8 cellular contexts compared by ENCODE assay signal in genomic region chr9:38622083-38622674, GRCh38. TPM values are rescaled to one million over a fixed set of nuclear protein-coding genes. Genes with fewer than 3 reads are reported as not detected.
DNase-seq lines count a peak whose midpoint lies in the region; ATAC-seq and TF ChIP-seq lines count a peak whose summit lies in the region.

No MANE protein-coding gene starts in this region.

- peak overlapping the region; percentile 68 for H3K4me3 Mint-ChIP-seq in activated naive CD8-positive, alpha-beta T cell treated with anti-CD3 and anti-CD28 coated beads for 36 hours
- peak overlapping the region; percentile 12 to 46 for H3K4me3 Mint-ChIP-seq in stimulated activated naive B cell treated with anti-CD40 and anti-IgM and Interleukin-4, amounts not matched to agents 10 μg/mL and 1 μg/mL and 100 μg/mL, for 72 hours
- no peak overlapping the region for H3K4me3 Mint-ChIP-seq in HFFc6

- peaks cover 2% of the 10 kb centered on the region for H3K36me3 Mint-ChIP-seq in activated naive CD8-positive, alpha-beta T cell treated with anti-CD3 and anti-CD28 coated beads for 36 hours
- H3K36me3 Mint-ChIP-seq in stimulated activated naive B cell treated with anti-CD40 and anti-IgM and Interleukin-4, amounts not matched to agents 10 μg/mL and 1 μg/mL and 100 μg/mL, for 72 hours = peaks cover 6% of the 10 kb centered on the region in 2 donors
- H3K36me3 Mint-ChIP-seq in HFFc6 (ENCODE audit: low read depth) = 0 out of 2 replicates have a peak, but pooled peaks cover 5% of the 10 kb centered on the region

- TF ChIP-seq CTCF in HFFc6 (IDR thresholded peaks at IDR 0.05) = no peak

- DNase-seq in DMS153 treated with DMSO at 0.1 percent for 48 hours (lab: John Stamatoyannopoulos, UW; ENCODE audit: unreplicated experiment) = peak; percentile 39
- DNase-seq in NCI-H1694 treated with DMSO at 0.1 percent for 48 hours (lab: John Stamatoyannopoulos, UW) = peak; percentile 66
- peak; percentile 6 for DNase-seq in activated naive CD8-positive, alpha-beta T cell treated with anti-CD3 and anti-CD28 coated beads for 36 hours
- DNase-seq in kidney glomerular epithelial cell (lab: John Stamatoyannopoulos, UW) = peak; percentile 24
- no peak for DNase-seq in stimulated activated naive B cell treated with anti-CD40 and anti-IgM and Interleukin-4, amounts not matched to agents 10 μg/mL and 1 μg/mL and 100 μg/mL, for 72 hours
- DNase-seq in HFFc6 = no peak

- H3K4me1 Mint-ChIP-seq in activated naive CD8-positive, alpha-beta T cell treated with anti-CD3 and anti-CD28 coated beads for 36 hours = peaks cover 13% of the 10 kb centered on the region
- H3K4me1 Mint-ChIP-seq in stimulated activated naive B cell treated with anti-CD40 and anti-IgM and Interleukin-4, amounts not matched to agents 10 μg/mL and 1 μg/mL and 100 μg/mL, for 72 hours = peaks cover 14 to 27% of the 10 kb centered on the region in 2 donors
- H3K4me1 Mint-ChIP-seq in HFFc6 (ENCODE audit: low read depth) = no peaks in the 10 kb centered on the region

- H3K9me3 Mint-ChIP-seq in activated naive CD8-positive, alpha-beta T cell treated with anti-CD3 and anti-CD28 coated beads for 36 hours = peaks cover 4% of the 10 kb centered on the region
- H3K9me3 Mint-ChIP-seq in stimulated activated naive B cell treated with anti-CD40 and anti-IgM and Interleukin-4, amounts not matched to agents 10 μg/mL and 1 μg/mL and 100 μg/mL, for 72 hours = peaks cover 4 to 10% of the 10 kb centered on the region in 2 donors
- H3K9me3 Mint-ChIP-seq in HFFc6 = peaks cover 6% of the 10 kb centered on the region

- no peak for ATAC-seq in stimulated activated naive B cell treated with anti-CD40 and anti-IgM and Interleukin-4, amounts not matched to agents 10 μg/mL and 1 μg/mL and 100 μg/mL, for 72 hours (replicated peaks)
- ATAC-seq in GM18517 (IDR thresholded peaks at IDR 0.05; ENCODE audit: unreplicated experiment) (no peak), HG02840 (IDR thresholded peaks at IDR 0.05; ENCODE audit: low FRiP score, unreplicated experiment) (no peak)

- H3K27ac Mint-ChIP-seq in activated naive CD8-positive, alpha-beta T cell treated with anti-CD3 and anti-CD28 coated beads for 36 hours = no peak overlapping the region
- H3K27ac Mint-ChIP-seq in stimulated activated naive B cell treated with anti-CD40 and anti-IgM and Interleukin-4, amounts not matched to agents 10 μg/mL and 1 μg/mL and 100 μg/mL, for 72 hours = no peak overlapping the region
- H3K27ac Mint-ChIP-seq in HFFc6 = no peak overlapping the region

- H3K27me3 Mint-ChIP-seq in activated naive CD8-positive, alpha-beta T cell treated with anti-CD3 and anti-CD28 coated beads for 36 hours = peaks cover 64% of the 10 kb centered on the region
- H3K27me3 Mint-ChIP-seq in stimulated activated naive B cell treated with anti-CD40 and anti-IgM and Interleukin-4, amounts not matched to agents 10 μg/mL and 1 μg/mL and 100 μg/mL, for 72 hours = peaks cover 38 to 57% of the 10 kb centered on the region in 2 donors
- peaks cover 22% of the 10 kb centered on the region for H3K27me3 Mint-ChIP-seq in HFFc6 (ENCODE audit: insufficient read depth)

RNA-seq across cellular contexts. Expression of gene ANKRD18A, which starts 1.8 kb away (rescaled TPM):
- total RNA-seq in activated naive CD8-positive, alpha-beta T cell treated with anti-CD3 and anti-CD28 coated beads for 36 hours = 1 to 10 TPM; 2.6 to 3.9 TPM
- 1 to 10 TPM in 2 of 6 experiments, not detected in 4; 1.7 to 2.9 TPM for total RNA-seq in HFFc6 (2021; fragmentation: NEBNext Ultra II Directional; extraction: Animal tissue kit (Norgen Biotek cat#: 25700))

Comparison
In these comparisons a context has a peak if more than half of its experiments do, and no peak if none do; other contexts are left out.
1. DNase-seq: peak in DMS153 treated with DMSO at 0.1 percent for 48 hours (single experiment), NCI-H1694 treated with DMSO at 0.1 percent for 48 hours (single experiment), activated naive CD8-positive, alpha-beta T cell treated with anti-CD3 and anti-CD28 coated beads for 36 hours (single experiment) and kidney glomerular epithelial cell (single experiment); none in stimulated activated naive B cell treated with anti-CD40 and anti-IgM and Interleukin-4, amounts not matched to agents 10 μg/mL and 1 μg/mL and 100 μg/mL, for 72 hours (single experiment) and HFFc6 (single experiment).